In genomic region chr22:29553391-29554224, GRCh38 we compare ENCODE assay signal across 8 cellular contexts. TPM values are rescaled to one million over a fixed set of nuclear protein-coding genes. Genes with fewer than 3 reads are reported as not detected.
DNase-seq lines count a peak whose midpoint lies in the region; ATAC-seq and TF ChIP-seq lines count a peak whose summit lies in the region.

Gene THOC5, minus strand, starts transcription at chr22:29553757. Its CDS starts 4,610 bp downstream, at chr22:29549147.

- peak; percentile 96 for ATAC-seq in GM19023 (IDR thresholded peaks at IDR 0.05; ENCODE audit: unreplicated experiment)
- peak; percentile 98 for ATAC-seq in HG03280 (IDR thresholded peaks at IDR 0.05; ENCODE audit: unreplicated experiment)
- peak; percentile 96 for ATAC-seq in activated B cell treated with CpG ODN at 0.5 μM for 24 hours (ENCODE audit: low read depth)

- H3K27me3 ChIP-seq in spleen (replicated peaks in 1 of 7), result no peaks in the 10 kb centered on the region

- CTCF ChIA-PET in activated B cell treated with CpG ODN at 0.5 μM for 24 hours (lab: Charles Lee), result interaction anchor here (0.7 to 1.1 kb wide), 3 partner anchors 11 to 158 kb away, joined by 3 read pairs; no protein-coding TSS in a partner anchor

- peaks cover 0 to 61% (median 34%) of the 10 kb centered on the region in 6 donors for H3K36me3 ChIP-seq in spleen

- peaks cover 16% of the 10 kb centered on the region for H3K4me1 Mint-ChIP-seq in activated B cell treated with CpG ODN at 0.5 μM for 24 hours
- H3K4me1 Mint-ChIP-seq in immature natural killer cell, result peaks cover 20 to 37% of the 10 kb centered on the region in 2 donors

- H3K9me3 ChIP-seq in spleen, result no peaks in the 10 kb centered on the region

- peaks cover 3 to 45% (median 11%) of the 10 kb centered on the region in 6 donors for H3K4me1 ChIP-seq in spleen

- H3K36me3 Mint-ChIP-seq in activated B cell treated with CpG ODN at 0.5 μM for 24 hours (ENCODE audit: low read depth), result peaks cover 41% of the 10 kb centered on the region
- H3K36me3 Mint-ChIP-seq in immature natural killer cell, result peaks cover 15 to 25% (median 15%) of the 10 kb centered on the region in 3 donors

- peak in 1 of 3 donors; percentile 12 for TF ChIP-seq POLR2A in spleen (IDR thresholded peaks at IDR 0.05)

- POLR2A ChIA-PET in activated B cell treated with CpG ODN at 0.5 μM for 24 hours (lab: Charles Lee), result interaction anchor here (0.6 to 1.5 kb wide), 19 partner anchors 11 to 803 kb away, joined by 3 to 10 read pairs (median 4); partner anchors contain the start of genes AP1B1, ASCC2, CCDC157 and SF3A1

- 1% methylated on average over 30 to 43 of the region's 43 CpGs for WGBS in spleen, 5 donors

- intact Hi-C loops in activated B cell treated with CpG ODN at 0.5 μM for 24 hours (cut with micrococcal nuclease), result loop anchor here (1.0 to 2.0 kb wide), 3 partner anchors 28 to 213 kb away; partner anchors contain the start of genes NF2, NIPSNAP1, UQCR10 and ZMAT5
- intact Hi-C loops in spleen (cut with DNase I; ENCODE audit: low total_unique reads), result no loop called here

- H3K4me3 ChIP-seq in AG10803 (ENCODE audit: low read length), result peak within 1 kb of the TSS; percentile 91
- peak within 1 kb of the TSS; percentile 44 to 87 (median 72) for H3K4me3 ChIP-seq in spleen

- H3K9me3 Mint-ChIP-seq in activated B cell treated with CpG ODN at 0.5 μM for 24 hours (no peaks in the 10 kb centered on the region), immature natural killer cell (no peaks in the 10 kb centered on the region)

- H3K27me3 Mint-ChIP-seq in activated B cell treated with CpG ODN at 0.5 μM for 24 hours (no peaks in the 10 kb centered on the region), immature natural killer cell (ENCODE audit: low read depth in 3 of 3) (peaks cover 0 to 2% (median 0%) of the 10 kb centered on the region in 3 donors)

- H3K4me3 Mint-ChIP-seq in activated B cell treated with CpG ODN at 0.5 μM for 24 hours (peak within 1 kb of the TSS; percentile 96), immature natural killer cell (peak within 1 kb of the TSS; percentile 92 to 96 (median 94))

- DNase-seq in AG10803 (ENCODE audit: low read depth) (peak; percentile 95), NCI-H345 (lab: John Stamatoyannopoulos, UW) (peak; percentile 92), activated B cell treated with CpG ODN at 0.5 μM for 24 hours (peak; percentile 84), caudate nucleus (lab: John Stamatoyannopoulos, UW) (peak; percentile 56 to 98 (median 91)), immature natural killer cell (peak; percentile 87 to 89 (median 88)), spleen (peak; percentile 98)

- H3K27ac ChIP-seq in caudate nucleus (ENCODE audit: low read depth, low read length), result peak within 1 kb of the TSS; percentile 93
- peak within 1 kb of the TSS; percentile 55 to 96 (median 88) for H3K27ac ChIP-seq in spleen

- TF ChIP-seq CTCF in AG10803 (conservative IDR thresholded peaks at IDR 0.05; ENCODE audit: low read length) (peak; percentile 72), activated B cell treated with CpG ODN at 0.5 μM for 24 hours (IDR thresholded peaks at IDR 0.05) (no peak), spleen (IDR thresholded peaks at IDR 0.05 in 8 of 11, conservative IDR thresholded peaks at IDR 0.05 in 3 of 11) (peak; percentile 54 to 83 (median 73))

- peak within 1 kb of the TSS; percentile 98 for H3K27ac Mint-ChIP-seq in activated B cell treated with CpG ODN at 0.5 μM for 24 hours
- H3K27ac Mint-ChIP-seq in immature natural killer cell, result peak within 1 kb of the TSS; percentile 88 to 99 (median 93)

RNA-seq across cellular contexts. Expression of gene THOC5, which starts in this region (rescaled TPM):
- 44.1 and 51.3 TPM in 2 replicates for total RNA-seq in activated B cell treated with CpG ODN at 0.5 μM for 24 hours
- polyA plus RNA-seq in immature natural killer cell, result 10 to 100 TPM; 22.6 to 28.7 (median 25.7) TPM
- total RNA-seq in spleen, result 10 to 100 TPM; 30.8 to 55.5 (median 40.7) TPM
- polyA plus RNA-seq in spleen, result 10 to 100 TPM; 14.4 to 21.1 (median 18.1) TPM

Comparison
In these comparisons a context has a peak if more than half of its experiments do, and no peak if none do; other contexts are left out.
1. Peak in every context shown above with its lines: DNase-seq, ATAC-seq, H3K4me3 ChIP-seq and H3K27ac ChIP-seq.